Comparison of ENCODE assay signal across 22 cellular contexts in the genomic region with DNA sequence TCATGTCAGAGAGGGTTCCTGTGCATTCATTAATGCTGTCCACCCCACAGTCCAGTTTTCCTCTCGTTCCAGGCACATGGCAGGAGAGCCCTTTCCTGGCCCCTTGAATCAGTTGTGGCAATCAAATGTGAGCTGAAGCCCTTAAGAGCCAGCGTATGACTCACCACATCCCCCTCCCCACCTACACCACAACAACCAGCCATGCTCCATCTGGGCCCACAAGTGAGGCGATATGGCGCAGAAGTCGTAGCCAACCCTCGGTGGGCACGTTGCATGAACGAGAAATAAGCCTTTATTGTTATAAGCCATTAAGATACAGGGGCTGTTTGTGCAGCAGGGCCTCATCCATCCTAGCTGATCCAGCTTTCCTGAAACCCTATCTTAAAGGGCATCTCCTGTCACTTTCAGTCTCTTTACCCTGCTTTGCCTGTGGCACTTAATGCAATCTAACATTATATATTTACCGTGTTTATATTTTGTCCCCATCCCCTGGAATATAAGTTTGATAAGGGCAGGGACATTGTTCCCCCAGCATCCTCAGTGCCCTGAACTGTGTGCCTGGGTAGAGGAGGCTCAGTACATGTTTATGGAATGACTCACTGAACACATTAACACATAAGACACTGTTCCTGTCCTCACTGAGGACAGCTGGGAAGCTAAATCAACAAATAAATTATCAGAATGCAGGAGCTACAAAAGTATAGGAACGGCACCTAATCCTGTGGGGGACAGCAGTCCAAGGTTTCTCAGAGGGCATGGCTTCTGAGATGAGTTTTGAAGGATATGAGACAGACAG. TPM values are rescaled to one million over a fixed set of nuclear protein-coding genes. Genes with fewer than 3 reads are reported as not detected.
A peak's percentile ranks its signal among the peaks of the same experiment; 100 is the strongest.
DNase-seq lines count a peak whose midpoint lies in the region; ATAC-seq and TF ChIP-seq lines count a peak whose summit lies in the region.
"Had no signal": no experiment of that assay in that cellular context is flagged by ENCODE, and none has a peak within 500 bp of the region (broad histone marks: within the 10 kb centered on the region; RNA-seq: fewer than 3 reads in every experiment).

No MANE protein-coding gene starts in this region.

- peak; percentile 25 for DNase-seq in ELR (ENCODE audit: low read depth)
- peak; percentile 50 for DNase-seq in RPMI7951 (ENCODE audit: low read depth)
- peak; percentile 59 for DNase-seq in islet precursor cell
- no peak for DNase-seq in effector CD8-positive, alpha-beta T cell (lab: John Stamatoyannopoulos, UW)
- DNase-seq in RKO (ENCODE audit: low spot score): no peak
- no peak for DNase-seq in NCI-H2081 treated with DMSO at 0.1 percent for 48 hours (lab: John Stamatoyannopoulos, UW)
- DNase-seq: BE2C; DMS153; DND-41; GF-D8; GOT3; NCI-H1092; NCI-H1436; NCI-H187 treated with DMSO at 0.1 percent for 48 hours; NCI-H2107; NCI-H446 treated with DMSO at 0.1 percent for 48 hours; NCI-H526; NCI-H82; NK-92 treated with Interleukin-12 subunit alpha and Interleukin-12 subunit beta, amount 100 ng/mL, for 24 hours; SIG-M5 had no signal

- no peak for TF ChIP-seq POLR2A in GM18505 (IDR thresholded peaks at IDR 0.05; ENCODE audit: borderline replicate concordance, extremely low read depth, insufficient read depth, insufficient read length)

- ATAC-seq in GM18505 (IDR thresholded peaks at IDR 0.05; ENCODE audit: unreplicated experiment): no peak

RNA-seq across cellular contexts. Expression of gene GRIN2A, which starts 28.0 kb away (rescaled TPM):
- total RNA-seq in RPMI7951 (2014; rRNA removed; shearing (Covaris generic)): 0.59 and 1.2 TPM in 2 replicates
- total RNA-seq: T-helper 1 cell treated with Interleukin-12 subunit alpha and Interleukin-12 subunit beta and Interleukin-4 antibody, amounts not matched to agents 30 ng/mL and 1 ng/mL, for 36 hours had no signal

Comparison
In these comparisons a context has a peak if more than half of its experiments do, and no peak if none do; other contexts are left out.
1. DNase-seq: peak in ELR (single experiment), RPMI7951 (single experiment) and islet precursor cell (single experiment); none in effector CD8-positive, alpha-beta T cell (single experiment), RKO (single experiment) and NCI-H2081 treated with DMSO at 0.1 percent for 48 hours (single experiment).